17 cellular contexts compared by ENCODE assay signal in the genomic region with DNA sequence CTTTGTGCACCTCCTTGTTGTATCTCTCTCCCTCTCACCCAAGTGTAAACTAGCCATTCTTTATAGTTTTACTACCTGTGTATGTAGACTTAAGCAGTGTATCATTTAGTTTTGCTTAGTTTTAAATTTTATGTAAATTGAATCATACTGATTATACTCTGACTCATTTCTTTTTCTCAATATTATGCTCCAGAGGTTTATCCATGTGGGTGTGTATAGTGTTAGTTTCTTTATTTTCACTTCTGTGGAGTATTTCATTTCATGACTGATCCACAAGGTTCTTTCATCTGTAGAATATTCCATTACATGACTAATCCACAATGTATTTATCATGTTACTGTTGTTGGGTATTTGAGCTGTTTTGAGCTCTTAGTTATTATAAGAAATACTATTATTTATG.
"Had no signal": no experiment of that assay in that cellular context is flagged by ENCODE, and none has a peak within 500 bp of the region (broad histone marks: within the 10 kb centered on the region; RNA-seq: fewer than 3 reads in every experiment).

No MANE protein-coding gene starts in this region.

- H3K27ac Mint-ChIP-seq: activated B cell treated with CpG ODN at 0.5 μM for 24 hours; naive thymus-derived CD4-positive, alpha-beta T cell; T-helper 17 cell had no signal

- DNase-seq: activated B cell treated with CpG ODN at 0.5 μM for 24 hours; activated CD4-positive, alpha-beta T cell treated with anti-CD3 and anti-CD28 coated beads, Interleukin-2, amount 50 U/mL, for 1 hour; activated gamma-delta T cell treated with Interleukin-2 at 50 U/mL for 16 hours; activated T-cell treated with anti-CD3 and anti-CD28 coated beads for 4 hours; caudate nucleus; cortex of kidney; effector CD8-positive, alpha-beta T cell; hypothalamus; kidney glomerular epithelial cell; lower lobe of right lung; naive thymus-derived CD4-positive, alpha-beta T cell; right cardiac atrium; stimulated activated naive CD4-positive, alpha-beta T cell; T-helper 17 cell had no signal

- H3K36me3 ChIP-seq: lower lobe of right lung, neutrophil, upper lobe of left lung had no signal

- H3K27ac ChIP-seq: lower lobe of right lung, neutrophil, upper lobe of left lung had no signal

- H3K4me1 ChIP-seq: lower lobe of right lung, upper lobe of left lung had no signal

- H3K9me3 ChIP-seq: lower lobe of right lung, neutrophil, upper lobe of left lung had no signal

- H3K36me3 Mint-ChIP-seq: naive thymus-derived CD4-positive, alpha-beta T cell had no signal

- H3K27me3 ChIP-seq: neutrophil, upper lobe of left lung had no signal

- H3K4me3 ChIP-seq: lower lobe of right lung, smooth muscle cell, upper lobe of left lung had no signal

- H3K4me1 Mint-ChIP-seq: activated B cell treated with CpG ODN at 0.5 μM for 24 hours; naive thymus-derived CD4-positive, alpha-beta T cell; T-helper 17 cell had no signal

- H3K4me2 ChIP-seq: smooth muscle cell had no signal

- H3K4me3 Mint-ChIP-seq: activated B cell treated with CpG ODN at 0.5 μM for 24 hours; naive thymus-derived CD4-positive, alpha-beta T cell; T-helper 17 cell had no signal

- H3K9me3 Mint-ChIP-seq: activated B cell treated with CpG ODN at 0.5 μM for 24 hours had no signal

- ATAC-seq: lower lobe of right lung; naive thymus-derived CD4-positive, alpha-beta T cell; right cardiac atrium; T-helper 17 cell had no signal
